ENCODE assay signal across 2 cellular contexts in genomic region chr15:76011611-76012010, GRCh38.
TF ChIP-seq lines count a peak whose summit lies in the region.

No MANE protein-coding gene starts in this region.

TF ChIP-seq in A549, 52 proteins besides CTCF, POLR2A, EP300 and RAD21 (continued from another document):
- TF ChIP-seq CHD4 (IDR thresholded peaks at IDR 0.05; ENCODE audit: borderline replicate concordance) (no peak), HEYL (CRISPR knock-in tag; IDR thresholded peaks at IDR 0.05) (no peak), HMGXB4 (CRISPR knock-in tag; IDR thresholded peaks at IDR 0.05; ENCODE audit: borderline replicate concordance) (no peak), FOSL2 (IDR thresholded peaks at IDR 0.05) (no peak), FOSL2 (CRISPR knock-in tag; IDR thresholded peaks at IDR 0.05) (no peak), POLR2AphosphoS2 (conservative IDR thresholded peaks at IDR 0.05; ENCODE audit: low read length) (no peak), SMC3 (IDR thresholded peaks at IDR 0.05) (no peak), HOXA7 (CRISPR knock-in tag; IDR thresholded peaks at IDR 0.05) (no peak), FOXS1 (CRISPR knock-in tag; IDR thresholded peaks at IDR 0.05) (no peak), BHLHE40 (IDR thresholded peaks at IDR 0.05; ENCODE audit: low read depth, low read length) (no peak), BCL3 (IDR thresholded peaks at IDR 0.05) (no peak), RFX5 (IDR thresholded peaks at IDR 0.05) (no peak), JUNB (IDR thresholded peaks at IDR 0.05) (no peak), HOXB13 (CRISPR knock-in tag; IDR thresholded peaks at IDR 0.05; ENCODE audit: low read depth) (no peak), EHMT2 (IDR thresholded peaks at IDR 0.05; ENCODE audit: low read depth) (no peak), JUN (IDR thresholded peaks at IDR 0.05) (no peak), MYC (IDR thresholded peaks at IDR 0.05; ENCODE audit: borderline replicate concordance, low read length) (no peak), RNF2 (IDR thresholded peaks at IDR 0.05; ENCODE audit: borderline replicate concordance, low read depth) (no peak), HES2 (IDR thresholded peaks at IDR 0.05) (no peak)
TF ChIP-seq in A549: peak in this region for 0.

TF ChIP-seq in IMR-90, 13 proteins besides CTCF, POLR2A, EP300 and RAD21:
- TF ChIP-seq MAFK (IDR thresholded peaks at IDR 0.05; ENCODE audit: low read depth, low read length) (no peak), FOS (IDR thresholded peaks at IDR 0.05; ENCODE audit: low read depth, low read length) (no peak), USF2 (IDR thresholded peaks at IDR 0.05; ENCODE audit: low read depth, low read length) (no peak), RCOR1 (IDR thresholded peaks at IDR 0.05; ENCODE audit: insufficient replicate concordance, low read length) (no peak), CHD1 (IDR thresholded peaks at IDR 0.05; ENCODE audit: low read depth, low read length) (no peak), CEBPB (IDR thresholded peaks at IDR 0.05; ENCODE audit: low read depth, low read length) (no peak), BHLHE40 (IDR thresholded peaks at IDR 0.05; ENCODE audit: low read depth, low read length) (no peak)
